In the genomic region with DNA sequence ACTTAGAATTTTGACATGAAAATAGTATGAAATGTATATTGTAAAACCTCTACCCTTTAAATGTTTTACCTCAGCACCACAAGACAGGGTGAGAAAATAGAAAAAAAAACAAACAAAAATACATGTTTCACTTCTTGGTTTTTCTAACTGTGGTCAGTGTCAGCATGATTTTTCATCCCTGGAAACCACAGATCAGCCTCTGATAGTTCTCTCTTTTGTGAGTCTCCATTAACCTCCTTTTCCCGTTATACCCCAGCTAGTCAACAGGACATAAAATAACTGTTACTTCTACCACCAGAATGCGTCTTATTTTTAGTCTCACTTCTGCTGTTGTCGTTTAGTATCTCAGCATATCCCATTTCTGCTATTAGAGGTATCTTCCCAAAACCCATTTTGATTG, we compare ENCODE assay signal across 8 cellular contexts.
DNase-seq lines count a peak whose midpoint lies in the region; ATAC-seq and FAIRE-seq lines count a peak whose summit lies in the region.

No MANE protein-coding gene starts in this region.

- ATAC-seq in GM21576 (IDR thresholded peaks at IDR 0.05; ENCODE audit: unreplicated experiment) = peak; percentile 99
- ATAC-seq in HG03521 (IDR thresholded peaks at IDR 0.05; ENCODE audit: unreplicated experiment) = peak; percentile 92

- FAIRE-seq in GM18507 (lab: Jason Lieb, UNC) = peak; percentile 89

- DNase-seq in GM18507 (ENCODE audit: extremely low spot score, insufficient read length, low read depth) (no peak), brain pericyte (ENCODE audit: low read depth, low spot score) (peak; percentile 4), DMS 273 (lab: John Stamatoyannopoulos, UW; ENCODE audit: unreplicated experiment) (no peak), ecto neural progenitor cell (ENCODE audit: low spot score) (no peak), DMS153 treated with DMSO at 0.1 percent for 48 hours (lab: John Stamatoyannopoulos, UW; ENCODE audit: unreplicated experiment) (no peak)
- no peak for DNase-seq in activated CD4-positive, alpha-beta T cell treated with anti-CD3 and anti-CD28 coated beads, Interleukin-2, amount 50 U/mL, for 4 hours
